ENCODE assay signal across 5 cellular contexts in the genomic region with DNA sequence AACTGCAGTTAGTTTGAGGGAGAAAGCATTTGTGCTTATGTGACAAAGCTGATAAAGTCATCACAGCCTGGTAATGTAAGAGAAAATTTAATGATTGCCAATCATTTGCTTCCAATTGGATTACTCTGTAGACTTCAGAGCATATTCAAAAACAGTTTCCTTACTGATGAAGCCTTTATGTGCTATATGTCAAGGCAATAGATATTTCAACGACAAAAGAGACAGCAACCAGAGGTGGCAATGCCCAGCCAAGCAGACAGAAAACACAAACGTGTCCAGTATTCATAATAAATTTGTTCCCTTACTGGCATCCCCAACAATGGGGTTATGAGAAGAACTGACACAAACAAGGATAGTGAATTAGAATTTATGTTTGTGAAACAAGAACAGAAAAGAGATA.
"Had no signal": no experiment of that assay in that cellular context is flagged by ENCODE, and none has a peak within 500 bp of the region (broad histone marks: within the 10 kb centered on the region; RNA-seq: fewer than 3 reads in every experiment).

No MANE protein-coding gene starts in this region.

- H2AFZ ChIP-seq: GM23338 had no signal

- H3K27ac ChIP-seq: KMS-11 had no signal

- H3K9ac ChIP-seq: KMS-11 had no signal

- H3K4me2 ChIP-seq: GM23338, KMS-11 had no signal

- H3K4me3 ChIP-seq: GM23338 had no signal

- DNase-seq: H9, HCEC 1CT, KBM-7 had no signal

- ATAC-seq: GM23338 had no signal
